Comparison of ENCODE assay signal across 9 cellular contexts in genomic region chr9:110742741-110743371, GRCh38.
DNase-seq lines count a peak whose midpoint lies in the region; ATAC-seq and TF ChIP-seq lines count a peak whose summit lies in the region.
"Had no signal": no experiment of that assay in that cellular context is flagged by ENCODE, and none has a peak within 500 bp of the region (broad histone marks: within the 10 kb centered on the region; RNA-seq: fewer than 3 reads in every experiment).

No MANE protein-coding gene starts in this region.

- H3K27me3 ChIP-seq in adipocyte (replicated peaks; ENCODE audit: control insufficient read depth, insufficient read depth, low read length) (no peaks in the 10 kb centered on the region), right atrium auricular region (no peaks in the 10 kb centered on the region), gastrocnemius medialis (no peaks in the 10 kb centered on the region)
- no peaks in the 10 kb centered on the region for H3K27me3 ChIP-seq in CD8-positive, alpha-beta memory T cell (ENCODE audit: insufficient read depth, low read length, poor library complexity, severe bottlenecking)

- TF ChIP-seq POLR2A in gastrocnemius medialis (IDR thresholded peaks at IDR 0.05) = peak in 1 of 2 donors; percentile 36

- CTCF ChIA-PET in CD8-positive, alpha-beta memory T cell (lab: Charles Lee) = no interaction called here

- H3K4me3 ChIP-seq in adipocyte (ENCODE audit: low read length) (peak overlapping the region; percentile 60), right atrium auricular region (no peak overlapping the region), gastrocnemius medialis (peak overlapping the region in 1 of 4 donors; percentile 2)
- H3K4me3 ChIP-seq in CD8-positive, alpha-beta memory T cell (ENCODE audit: low read length) = no peak overlapping the region

- H3K9me3 ChIP-seq in adipocyte (ENCODE audit: control insufficient read depth, low read length) = no peaks in the 10 kb centered on the region
- H3K9me3 ChIP-seq in right atrium auricular region = no peaks in the 10 kb centered on the region
- no peaks in the 10 kb centered on the region for H3K9me3 ChIP-seq in gastrocnemius medialis
- no peaks in the 10 kb centered on the region for H3K9me3 ChIP-seq in CD8-positive, alpha-beta memory T cell (ENCODE audit: low read length)

- H3K9ac ChIP-seq in adipocyte (ENCODE audit: low read length) = peak overlapping the region; percentile 82

- no peaks in the 10 kb centered on the region for H3K36me3 Mint-ChIP-seq in CD8-positive, alpha-beta memory T cell

- intact Hi-C loops in gastrocnemius medialis (cut with DNase I; ENCODE audit: low total_unique reads) = loop anchor here (10.0 kb wide), 1 partner anchor 742 kb away; the partner anchor contains the start of gene ECPAS

- H3K27ac ChIP-seq in right atrium auricular region = peak overlapping the region; percentile 33 to 83
- H3K27ac ChIP-seq in gastrocnemius medialis = peak overlapping the region; percentile 83 to 88 (median 85)
- H3K27ac ChIP-seq in CD8-positive, alpha-beta memory T cell (ENCODE audit: low read depth, low read length) = no peak overlapping the region

- TF ChIP-seq CTCF in right atrium auricular region (IDR thresholded peaks at IDR 0.05) = no peak
- TF ChIP-seq CTCF in gastrocnemius medialis (IDR thresholded peaks at IDR 0.05 in 4 of 5, conservative IDR thresholded peaks at IDR 0.05 in 1 of 5) = no peak

- H3K9me3 Mint-ChIP-seq in CD8-positive, alpha-beta memory T cell = peaks cover 0 to 3% (median 3%) of the 10 kb centered on the region in 5 donors

- in situ Hi-C loops in gastrocnemius medialis (cut with MboI; ENCODE audit: low sequenced_read_pairs in 4 of 4) = loop anchor here in 2 of 4 donors (10.0 to 25.0 kb wide), 2 partner anchors 88 to 94 kb away; no protein-coding TSS in a partner anchor

- POLR2A ChIA-PET in CD8-positive, alpha-beta memory T cell (lab: Charles Lee) = no interaction called here

- H3K36me3 ChIP-seq in adipocyte (ENCODE audit: control insufficient read depth, insufficient read depth, low read length, severe bottlenecking) (no peaks in the 10 kb centered on the region), right atrium auricular region (no peaks in the 10 kb centered on the region), gastrocnemius medialis (no peaks in the 10 kb centered on the region)
- no peaks in the 10 kb centered on the region for H3K36me3 ChIP-seq in CD8-positive, alpha-beta memory T cell (ENCODE audit: insufficient read depth, low read length)

- no peaks in the 10 kb centered on the region for H3K27me3 Mint-ChIP-seq in CD8-positive, alpha-beta memory T cell

- DNase-seq in GM03348 (ENCODE audit: low spot score) (peak; percentile 44), adipocyte (ENCODE audit: low read depth) (peak; percentile 63), right atrium auricular region (ENCODE audit: low spot score) (no peak), gastrocnemius medialis (peak in 1 of 2 donors; percentile 23), CD1c-positive myeloid dendritic cell (ENCODE audit: extremely low spot score) (no peak)
- DNase-seq in CD8-positive, alpha-beta memory T cell = no peak
- DNase-seq: NCI-H524 treated with DMSO at 0.1 percent for 48 hours had no signal

- ATAC-seq in gastrocnemius medialis (peak; percentile 70 to 83), GM21737 (IDR thresholded peaks at IDR 0.05; ENCODE audit: unreplicated experiment) (no peak), HG02938 (IDR thresholded peaks at IDR 0.05; ENCODE audit: unreplicated experiment) (no peak)

- no peak overlapping the region for H3K4me3 Mint-ChIP-seq in CD8-positive, alpha-beta memory T cell

- H3K4me1 ChIP-seq in adipocyte (ENCODE audit: control insufficient read depth, insufficient read depth, low read length) (peaks cover 51% of the 10 kb centered on the region), right atrium auricular region (peaks cover 0 to 7% of the 10 kb centered on the region in 2 donors), gastrocnemius medialis (peaks cover 16 to 31% of the 10 kb centered on the region in 2 donors)
- H3K4me1 ChIP-seq in CD8-positive, alpha-beta memory T cell (ENCODE audit: insufficient read depth, low read length) = no peaks in the 10 kb centered on the region

- H3K4me1 Mint-ChIP-seq in CD8-positive, alpha-beta memory T cell = no peaks in the 10 kb centered on the region

- H3K27ac Mint-ChIP-seq in CD8-positive, alpha-beta memory T cell = no peak overlapping the region

Comparison
In these comparisons a context has a peak if more than half of its experiments do, and no peak if none do; other contexts are left out.
1. DNase-seq: peak in GM03348 (single experiment) and adipocyte (single experiment); none in right atrium auricular region (single experiment), CD1c-positive myeloid dendritic cell (single experiment) and CD8-positive, alpha-beta memory T cell (0 of 5).
2. ATAC-seq: peak in gastrocnemius medialis (2 of 2); none in GM21737 (single experiment) and HG02938 (single experiment).